In the genomic region with DNA sequence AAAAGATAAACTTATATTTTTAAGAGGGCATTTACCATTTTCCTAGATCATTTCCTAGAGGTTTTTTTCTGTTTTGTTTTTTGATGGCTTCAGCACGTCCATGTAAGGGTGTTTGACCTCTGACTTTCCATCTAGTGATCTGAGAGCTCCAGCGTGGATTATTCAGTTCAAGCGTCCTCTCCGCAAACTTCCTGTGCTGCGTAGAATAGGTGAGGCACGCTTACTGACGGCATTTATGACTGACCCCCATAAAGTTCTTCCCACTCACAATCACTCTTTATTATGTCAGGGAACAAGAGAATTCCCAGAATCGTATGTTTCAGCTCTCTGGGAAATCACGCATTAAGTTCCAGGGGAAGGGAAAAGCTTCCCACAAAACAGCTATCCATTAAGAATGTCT, we compare ENCODE assay signal across 28 cellular contexts.
"Had no signal": no experiment of that assay in that cellular context is flagged by ENCODE, and none has a peak within 500 bp of the region (broad histone marks: within the 10 kb centered on the region; RNA-seq: fewer than 3 reads in every experiment).

No MANE protein-coding gene starts in this region.

- H3K9me3 ChIP-seq: heart right ventricle, lower lobe of right lung, neutrophil, psoas muscle, stomach, testis, thyroid gland, transverse colon, upper lobe of left lung, vagina had no signal

- H3K4me1 Mint-ChIP-seq: stimulated activated naive B cell treated with anti-CD40 and anti-IgM and Interleukin-4, amounts not matched to agents 10 μg/mL and 1 μg/mL and 100 μg/mL, for 72 hours had no signal

- H3K4me3 ChIP-seq: heart right ventricle, hepatocyte, lower lobe of right lung, neural progenitor cell, psoas muscle, skin epidermis, stomach, testis, thyroid gland, transverse colon, upper lobe of left lung, vagina had no signal

- H3K36me3 Mint-ChIP-seq: neural progenitor cell; stimulated activated naive B cell treated with anti-CD40 and anti-IgM and Interleukin-4, amounts not matched to agents 10 μg/mL and 1 μg/mL and 100 μg/mL, for 72 hours had no signal

- H3K27me3 ChIP-seq: heart right ventricle, hepatocyte, neutrophil, stomach, testis, thyroid gland, transverse colon, upper lobe of left lung, vagina had no signal

- H3K4me3 Mint-ChIP-seq: naive thymus-derived CD8-positive, alpha-beta T cell; nephron; neural progenitor cell; stimulated activated naive B cell treated with anti-CD40 and anti-IgM and Interleukin-4, amounts not matched to agents 10 μg/mL and 1 μg/mL and 100 μg/mL, for 72 hours had no signal

- H3K27me3 Mint-ChIP-seq: naive thymus-derived CD8-positive, alpha-beta T cell; stimulated activated naive B cell treated with anti-CD40 and anti-IgM and Interleukin-4, amounts not matched to agents 10 μg/mL and 1 μg/mL and 100 μg/mL, for 72 hours had no signal

- H3K27ac Mint-ChIP-seq: naive thymus-derived CD8-positive, alpha-beta T cell; neural progenitor cell; stimulated activated naive B cell treated with anti-CD40 and anti-IgM and Interleukin-4, amounts not matched to agents 10 μg/mL and 1 μg/mL and 100 μg/mL, for 72 hours had no signal

- H3K27ac ChIP-seq: hepatocyte, lower lobe of right lung, neural progenitor cell, neutrophil, parathyroid adenoma, psoas muscle, skin epidermis, stomach, testis, transverse colon, upper lobe of left lung, vagina had no signal

- H3K36me3 ChIP-seq: lower lobe of right lung, neural progenitor cell, neutrophil, stomach, thyroid gland, transverse colon, upper lobe of left lung, vagina had no signal

- H3K9me3 Mint-ChIP-seq: naive thymus-derived CD8-positive, alpha-beta T cell; nephron; neural progenitor cell; stimulated activated naive B cell treated with anti-CD40 and anti-IgM and Interleukin-4, amounts not matched to agents 10 μg/mL and 1 μg/mL and 100 μg/mL, for 72 hours had no signal

- ATAC-seq: heart right ventricle; left lobe of liver; lower lobe of right lung; naive thymus-derived CD8-positive, alpha-beta T cell; psoas muscle; sciatic nerve; stimulated activated naive B cell treated with anti-CD40 and anti-IgM and Interleukin-4, amounts not matched to agents 10 μg/mL and 1 μg/mL and 100 μg/mL, for 72 hours; stimulated activated naive CD8-positive, alpha-beta T cell treated with anti-CD3 and anti-CD28 coated beads, Interleukin-15, Interleukin-2, amounts not matched to agents 100 U/mL and 50 U/mL, for 24 hours had no signal

- DNase-seq: heart right ventricle; islet precursor cell; lower lobe of right lung; mammary epithelial cell; mesenchymal stem cell; naive thymus-derived CD8-positive, alpha-beta T cell; occipital lobe; psoas muscle; stimulated activated CD4-positive, alpha-beta T cell treated with anti-CD3 and anti-CD28 coated beads, Interleukin-12 subunit alpha, Interleukin-12 subunit beta, amount 100 ng/mL, for 4 hours; stimulated activated CD4-positive, alpha-beta T cell treated with anti-CD3 and anti-CD28 coated beads, Interleukin-15, amount 100 ng/mL, for 24 hours; stimulated activated CD4-positive, alpha-beta T cell treated with anti-CD3 and anti-CD28 coated beads, Interleukin-2, amount 100 ng/mL, for 24 hours; stimulated activated CD4-positive, alpha-beta T cell treated with anti-CD3 and anti-CD28 coated beads, Interleukin-4, amount 100 ng/mL, for 1 hour; stimulated activated naive B cell treated with anti-CD40 and anti-IgM and Interleukin-4, amounts not matched to agents 10 μg/mL and 1 μg/mL and 100 μg/mL, for 72 hours; stimulated activated naive CD8-positive, alpha-beta T cell treated with anti-CD3 and anti-CD28 coated beads, Interleukin-15, Interleukin-2, amounts not matched to agents 100 U/mL and 50 U/mL, for 24 hours; stomach; testis; thyroid gland; transverse colon; upper lobe of left lung had no signal

- H3K4me1 ChIP-seq: neural progenitor cell, parathyroid adenoma, psoas muscle, testis, vagina had no signal
